In genomic region chr14:105682956-105683570, GRCh38 we compare ENCODE assay signal across 1 cellular context.
TF ChIP-seq lines count a peak whose summit lies in the region.

No MANE protein-coding gene starts in this region.

TF ChIP-seq in HEK293, 187 proteins besides CTCF, POLR2A, EP300 and RAD21 (continued from another document):
- 0 out of 2 replicates have a peak, but pooled peaks have one; percentile 32 for TF ChIP-seq ZSCAN4 (tag by site-specific recombination; IDR thresholded peaks at IDR 0.05)
- no peak for TF ChIP-seq ZIC2 (tag by site-specific recombination; IDR thresholded peaks at IDR 0.05)
- peak; percentile 98 for TF ChIP-seq ZFHX2 (tag by site-specific recombination; conservative IDR thresholded peaks at IDR 0.05)
- peak; percentile 38; the same call in 1 of the 2 replicates for TF ChIP-seq KLF9 (tag by site-specific recombination; IDR thresholded peaks at IDR 0.05; ENCODE audit: low read depth)
